8 cellular contexts compared by ENCODE assay signal in genomic region chr4:153222790-153223417, GRCh38. TPM values are rescaled to one million over a fixed set of nuclear protein-coding genes. Genes with fewer than 3 reads are reported as not detected.
DNase-seq lines count a peak whose midpoint lies in the region; ATAC-seq, FAIRE-seq and TF ChIP-seq lines count a peak whose summit lies in the region.

No MANE protein-coding gene starts in this region.

- BruUV-seq in GM12878 (replicated peaks; lab: Mats Ljungman, UMichigan), result no TSS peak

- H3K4me1 ChIP-seq in ACC112 (ENCODE audit: control insufficient read depth, insufficient read depth, low read length, unreplicated experiment) (peaks cover 11% of the 10 kb centered on the region), GM12878 (ENCODE audit: control insufficient read depth, insufficient read depth, low read length) (peaks cover 11% of the 10 kb centered on the region)

- intact Hi-C loops in GM12878 (cut with micrococcal nuclease; ENCODE audit: unreplicated experiment), result loop anchor here (5.0 kb wide), 1 partner anchor 424 kb away; no protein-coding TSS in a partner anchor

- H3K9me3 ChIP-seq in GM12878 (replicated peaks; ENCODE audit: control insufficient read depth, insufficient read depth, low read length), result peaks cover 2% of the 10 kb centered on the region; the same call in 2 of the 3 replicates

- peaks cover 8% of the 10 kb centered on the region for H3K79me2 ChIP-seq in ACC112 (ENCODE audit: control insufficient read depth, insufficient read depth, low read length, unreplicated experiment)
- H3K79me2 ChIP-seq in GM12878 (ENCODE audit: control insufficient read depth, insufficient read depth, low read length), result no peaks in the 10 kb centered on the region

- peak overlapping the region; percentile 54 for H2AFZ ChIP-seq in ACC112 (ENCODE audit: low read length, unreplicated experiment)
- peak overlapping the region; percentile 35 for H2AFZ ChIP-seq in GM12878 (ENCODE audit: control insufficient read depth, low read depth, low read length)

- CTCF ChIA-PET in RWPE1 (lab: Yijun Ruan, JAX), result no interaction called here
- CTCF ChIA-PET in GM12878 (lab: Yijun Ruan, JAX), result interaction anchor here (1.0 to 1.3 kb wide), 2 partner anchors 8 to 26 kb away, joined by 3 read pairs; no protein-coding TSS in a partner anchor

- POLR2A ChIA-PET in RWPE1 (lab: Yijun Ruan, JAX; ENCODE audit: low non-redundant PET), result interaction anchor here (0.5 kb wide), 1 partner anchor 50 kb away, joined by 7 read pairs; no protein-coding TSS in a partner anchor
- POLR2A ChIA-PET in GM12878 (lab: Charles Lee), result no interaction called here

- H3K4me3 ChIP-seq in ACC112 (ENCODE audit: low read depth, low read length) (peak overlapping the region; percentile 77), GM12878 (peak overlapping the region; percentile 58)

- no peaks in the 10 kb centered on the region for H4K20me1 ChIP-seq in GM12878 (ENCODE audit: control insufficient read depth, insufficient read depth)

- FAIRE-seq in GM12878 (lab: Jason Lieb, UNC), result no peak

- no peaks in the 10 kb centered on the region for H3K27me3 ChIP-seq in ACC112 (ENCODE audit: insufficient read depth, low read length)
- H3K27me3 ChIP-seq in GM12878 (replicated peaks in 1 of 2; ENCODE audit: control insufficient read depth in 2 of 2, insufficient read depth in 2 of 2, low read length in 1 of 2), result peaks cover 0 to 5% of the 10 kb centered on the region in 2 experiments; a peak in 2 of 4 replicates

- SMC1A ChIA-PET in GM12878 (lab: Charles Lee; ENCODE audit: uncharacterized antibody, unreplicated experiment), result interaction anchor here (0.8 kb wide), 1 partner anchor 498 kb away, joined by 3 read pairs; no protein-coding TSS in a partner anchor

- TF ChIP-seq CTCF in RWPE1 (conservative IDR thresholded peaks at IDR 0.05; ENCODE audit: low read depth) (no peak), GM12878 (IDR thresholded peaks at IDR 0.05 in 2 of 3, conservative IDR thresholded peaks at IDR 0.05 in 1 of 3; ENCODE audit: control insufficient read depth in 2 of 3, extremely low read depth in 1 of 3, insufficient read depth in 1 of 3, low read depth in 3 of 3, low read length in 3 of 3) (no peak)

- H3K4me2 ChIP-seq in GM12878 (ENCODE audit: control insufficient read depth, insufficient read depth), result peak overlapping the region; percentile 98

- ATAC-seq in GM18873 (IDR thresholded peaks at IDR 0.05; ENCODE audit: low FRiP score, unreplicated experiment) (peak; percentile 49), HG03066 (IDR thresholded peaks at IDR 0.05; ENCODE audit: low read depth, unreplicated experiment) (peak; percentile 64), GM12878 (peak; percentile 86)

- H3K36me3 ChIP-seq in ACC112 (ENCODE audit: insufficient read depth, low read length), result peaks cover 12% of the 10 kb centered on the region
- H3K36me3 ChIP-seq in GM12878 (ENCODE audit: control insufficient read depth in 2 of 2, insufficient read depth in 2 of 2, low read length in 1 of 2), result no peaks in the 10 kb centered on the region

- TF ChIP-seq EP300 in GM12878 (IDR thresholded peaks at IDR 0.05; ENCODE audit: borderline replicate concordance in 1 of 2, control insufficient read depth in 1 of 2, low read depth in 2 of 2, low read length in 2 of 2), result no peak

- H3K9ac ChIP-seq in GM12878 (ENCODE audit: control insufficient read depth, insufficient read depth, low read length), result peak overlapping the region; percentile 57; the same call in 1 of the 2 replicates

- TF ChIP-seq RAD21 in GM12878 (IDR thresholded peaks at IDR 0.05; ENCODE audit: insufficient read depth, low read depth, low read length), result no peak

- RAD21 ChIA-PET in GM12878 (lab: Charles Lee; ENCODE audit: unreplicated experiment), result interaction anchor here (0.9 kb wide), 1 partner anchor 11 kb away, joined by 3 read pairs; no protein-coding TSS in a partner anchor

- in situ Hi-C loops in GM12878 (cut with MboI), result no loop called here

- H3K27ac ChIP-seq in ACC112 (ENCODE audit: low read depth, low read length) (peak overlapping the region; percentile 41), RWPE1 (peak overlapping the region; percentile 96), GM12878 (ENCODE audit: control insufficient read depth, insufficient read depth) (no peak overlapping the region)

- peak; percentile 42; the same call in 1 of the 2 replicates for TF ChIP-seq POLR2A in GM12878 (IDR thresholded peaks at IDR 0.05; ENCODE audit: low read depth, low read length)

- 2% methylated on average over 55 of the region's 57 CpGs for WGBS in GM12878 (ENCODE audit: insufficient coverage, insufficient replicate concordance, low lambda C conversion rate, missing lambda C conversion rate)

- DNase-seq in RWPE1 (ENCODE audit: low spot score) (peak; percentile 58), GM12878 (ENCODE audit: low read depth, low spot score) (no peak), hypothalamus (lab: John Stamatoyannopoulos, UW) (peak in 45 of 51 donors; percentile 7 to 74 (median 51)), retina (peak; percentile 92), NK-92 (lab: John Stamatoyannopoulos, UW; ENCODE audit: unreplicated experiment) (no peak)

TF ChIP-seq in GM12878, 131 proteins besides CTCF, POLR2A, EP300 and RAD21:
- no peak for TF ChIP-seq TBL1XR1 (IDR thresholded peaks at IDR 0.05; ENCODE audit: low read depth, low read length)
- peak; percentile 34; the same call in 1 of the 2 replicates for TF ChIP-seq JUNB (IDR thresholded peaks at IDR 0.05)
- TF ChIP-seq NRF1 (conservative IDR thresholded peaks at IDR 0.05; ENCODE audit: low read depth, low read length), result no peak
- TF ChIP-seq JUND (IDR thresholded peaks at IDR 0.05; ENCODE audit: low read depth, low read length), result no peak
- 0 out of 2 replicates have a peak, but pooled peaks have one; percentile 26 for TF ChIP-seq IKZF1 (conservative IDR thresholded peaks at IDR 0.05)
- peak; percentile 75 for TF ChIP-seq HDAC6 (IDR thresholded peaks at IDR 0.05; ENCODE audit: unreplicated experiment)
- TF ChIP-seq MAX (IDR thresholded peaks at IDR 0.05; ENCODE audit: low read depth, low read length), result 0 out of 2 replicates have a peak, but pooled peaks have one; percentile 23
- TF ChIP-seq RUNX3 (IDR thresholded peaks at IDR 0.05; ENCODE audit: low read length), result 0 out of 2 replicates have a peak, but pooled peaks have one; percentile 2
- peak in 1 of 2 experiments; percentile 73; a peak in 1 of 3 replicates for TF ChIP-seq EGR1 (IDR thresholded peaks at IDR 0.05; ENCODE audit: borderline replicate concordance in 1 of 2, low read depth in 2 of 2, low read length in 2 of 2)
- TF ChIP-seq SPI1 (IDR thresholded peaks at IDR 0.05; ENCODE audit: borderline replicate concordance, insufficient read depth, low read depth, low read length), result peak; percentile 86
- TF ChIP-seq DPF2 (IDR thresholded peaks at IDR 0.05), result 0 out of 2 replicates have a peak, but pooled peaks have one; percentile 19
- TF ChIP-seq BHLHE40 (IDR thresholded peaks at IDR 0.05; ENCODE audit: borderline replicate concordance in 1 of 2, low read depth in 2 of 2, low read length in 1 of 2), result 0 out of 4 replicates have a peak, but pooled peaks of 1 of the 2 experiments have one; percentile 15
TF ChIP-seq in GM12878: peak in this region for 9.

RNA-seq across cellular contexts. Expression of gene TRIM2, which starts 18.7 kb away (rescaled TPM):
- total RNA-seq in GM12878 (2013; cell fraction: nucleolus; rRNA removed), result 0.29 and 1.3 TPM in 2 replicates
- 0.06 and 0.11 TPM in 2 replicates for total RNA-seq in GM12878 (2014; rRNA removed)
- 0.13 TPM in 1 of 2 replicates, not detected in the other for total RNA-seq in GM12878 (2014; rRNA removed; fragmentation: Illumina TruSeq; extraction: Trizol)
- 0.15 and 0.16 TPM in 2 replicates for total RNA-seq in GM12878 (2021)
- polyA plus RNA-seq in GM12878 (2011; ENCODE audit: low read depth), result 0.24 TPM
- polyA plus RNA-seq in GM12878 (2011; rRNA removed), result 0.16 and 0.18 TPM in 2 replicates
- 0.08 and 0.15 TPM in 2 replicates for polyA plus RNA-seq in GM12878 (2011; cell fraction: cytosol; rRNA removed)
- polyA plus RNA-seq in GM12878 (2011; cell fraction: nucleus; rRNA removed), result 0.06 and 0.58 TPM in 2 replicates
- 0.48 and 0.51 TPM in 2 replicates for polyA plus RNA-seq in GM12878 (2012)
- polyA plus RNA-seq in GM12878 (2014; fragmentation: Illumina TruSeq; extraction: Trizol), result 0.07 TPM in 1 of 2 replicates, not detected in the other
- under 1 TPM in 1 of 2 experiments, not detected in 1; 0.18 TPM for polyA plus RNA-seq in GM12878 (2014; fragmentation: Nextera tagmentation; extraction: Ambion mirVana)
- not detected in 2 replicates for polyA plus RNA-seq in GM12878 (2014; rRNA removed)
- polyA plus RNA-seq in GM12878 (2016; fragmentation: Nextera tagmentation; extraction: Ambion mirVana), result under 1 TPM in 1 of 2 experiments, not detected in 1; 0.19 TPM
- polyA minus RNA-seq in GM12878 (2011; rRNA and poly(A)+ RNA removed), result 0.36 TPM in 1 of 2 replicates, not detected in the other
- not detected in 2 replicates for polyA minus RNA-seq in GM12878 (2011; cell fraction: cytosol; rRNA and poly(A)+ RNA removed)
- polyA minus RNA-seq in GM12878 (2011; cell fraction: nucleus; rRNA and poly(A)+ RNA removed), result 0.19 and 0.24 TPM in 2 replicates

Comparison
In these comparisons a context has a peak if more than half of its experiments do, and no peak if none do; other contexts are left out.
1. DNase-seq: peak in RWPE1 (single experiment), hypothalamus (45 of 51) and retina (single experiment); none in GM12878 (single experiment) and NK-92 (single experiment).
2. Peak in every context shown above with its lines, with median percentiles within 50 percentile points of each other: ATAC-seq.